9 cellular contexts compared by ENCODE assay signal in the genomic region with DNA sequence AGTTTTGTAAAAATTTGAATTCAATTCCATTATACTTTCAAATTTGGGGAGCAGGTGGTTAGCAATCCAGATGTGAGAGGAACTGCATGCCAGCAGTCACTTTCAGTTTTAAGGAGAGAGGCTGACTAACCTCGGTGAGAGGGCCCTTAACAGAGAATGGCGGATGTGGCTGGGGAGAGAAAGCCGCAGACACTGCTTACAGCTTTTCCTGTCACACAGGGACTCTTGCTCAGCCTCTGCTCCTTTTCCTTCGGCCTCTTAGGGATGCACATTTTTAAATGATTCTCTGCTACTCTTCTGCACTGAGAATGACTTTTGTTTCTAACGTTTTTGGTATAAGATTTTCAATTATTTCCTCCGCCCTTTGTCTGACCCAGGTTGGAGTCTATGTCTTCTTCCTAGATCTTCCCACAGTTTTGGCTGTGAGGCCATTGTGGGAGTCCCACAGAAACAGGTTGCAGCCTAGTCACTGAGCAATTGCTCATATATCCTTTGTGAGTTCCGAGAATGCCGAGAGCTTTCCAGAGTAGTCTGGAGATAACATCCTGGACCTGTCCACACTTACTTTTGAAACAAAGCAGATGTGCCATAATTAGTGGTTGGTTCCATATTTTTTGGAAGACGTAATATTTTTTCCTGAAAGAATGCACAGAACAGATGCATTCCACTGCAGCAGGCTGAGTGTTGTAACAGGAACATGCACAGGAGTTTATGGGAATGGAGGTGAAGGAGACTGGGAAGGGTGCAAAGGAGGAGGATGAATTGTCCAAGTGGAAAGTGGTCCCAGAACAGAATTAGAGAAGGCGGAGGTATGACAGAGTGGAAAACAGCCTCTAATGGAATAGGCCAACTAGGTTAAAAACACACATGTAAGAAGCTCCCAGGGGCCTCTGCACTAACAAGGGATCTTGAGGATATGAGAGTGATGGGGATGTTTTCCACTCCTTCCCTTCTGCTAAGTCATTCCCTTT.
DNase-seq lines count a peak whose midpoint lies in the region; ATAC-seq and TF ChIP-seq lines count a peak whose summit lies in the region.
"Had no signal": no experiment of that assay in that cellular context is flagged by ENCODE, and none has a peak within 500 bp of the region (broad histone marks: within the 10 kb centered on the region; RNA-seq: fewer than 3 reads in every experiment).

No MANE protein-coding gene starts in this region.

- no peaks in the 10 kb centered on the region for H3K27me3 ChIP-seq in tibial nerve

- WGBS in tibial nerve, 2 donors = 53 to 57% methylated on average over 10 of the region's 10 CpGs

- no peak for TF ChIP-seq POLR2A in tibial nerve (IDR thresholded peaks at IDR 0.05)

- no peak for TF ChIP-seq EP300 in tibial nerve (IDR thresholded peaks at IDR 0.05)

- DNase-seq in Right ventricle myocardium inferior (ENCODE audit: missing footprints) = no peak
- DNase-seq in cardiac septum (ENCODE audit: low spot score) = no peak
- peak; percentile 43 to 49 for DNase-seq in activated CD4-positive, alpha-beta T cell treated with anti-CD3 and anti-CD28 coated beads for 24 hours (ENCODE audit: low read depth in 2 of 2)
- peak; percentile 45 for DNase-seq in effector CD4-positive, alpha-beta T cell
- peak; percentile 28 to 37 for DNase-seq in stimulated activated CD4-positive, alpha-beta T cell treated with anti-CD3 and anti-CD28 coated beads, Interleukin-15, amount 100 ng/mL, for 1 hour (ENCODE audit: low read depth in 1 of 2, low spot score in 1 of 2)
- no peak for DNase-seq in tibial nerve (ENCODE audit: low spot score in 2 of 2)
- DNase-seq in foreskin melanocyte = no peak

- no peak overlapping the region for H3K27ac ChIP-seq in tibial nerve
- H3K27ac ChIP-seq: epithelial cell of prostate had no signal

- TF ChIP-seq CTCF in tibial nerve (IDR thresholded peaks at IDR 0.05) = no peak

- H3K9me3 ChIP-seq in tibial nerve = no peaks in the 10 kb centered on the region

- H3K4me3 ChIP-seq in tibial nerve = no peak overlapping the region

- no peaks in the 10 kb centered on the region for H3K36me3 ChIP-seq in tibial nerve

- H3K4me1 ChIP-seq in tibial nerve = peaks cover 0 to 35% (median 0%) of the 10 kb centered on the region in 4 donors

- intact Hi-C loops in Right ventricle myocardium inferior (cut with DNase I) (loop anchor here (5.0 kb wide), 1 partner anchor 46 kb away; no protein-coding TSS in a partner anchor), cardiac septum (cut with DNase I) (loop anchor here (2.0 to 10.0 kb wide), 4 partner anchors 48 to 1058 kb away; a partner anchor contains a TSS)

- ATAC-seq in Right ventricle myocardium inferior (peak; percentile 92), HG03159 (IDR thresholded peaks at IDR 0.05; ENCODE audit: unreplicated experiment) (peak; percentile 93)

Comparison
In these comparisons a context has a peak if more than half of its experiments do, and no peak if none do; other contexts are left out.
1. DNase-seq: peak in activated CD4-positive, alpha-beta T cell treated with anti-CD3 and anti-CD28 coated beads for 24 hours (2 of 2), effector CD4-positive, alpha-beta T cell (single experiment) and stimulated activated CD4-positive, alpha-beta T cell treated with anti-CD3 and anti-CD28 coated beads, Interleukin-15, amount 100 ng/mL, for 1 hour (2 of 2); none in Right ventricle myocardium inferior (single experiment), cardiac septum (single experiment), tibial nerve (0 of 2) and foreskin melanocyte (single experiment).